ENCODE assay signal across 2 cellular contexts in genomic region chr1:212119397-212119837, GRCh38.
TF ChIP-seq lines count a peak whose summit lies in the region.

No MANE protein-coding gene starts in this region.

TF ChIP-seq in IMR-90, 13 proteins besides CTCF, POLR2A, EP300 and RAD21:
- TF ChIP-seq, protein P1, sequence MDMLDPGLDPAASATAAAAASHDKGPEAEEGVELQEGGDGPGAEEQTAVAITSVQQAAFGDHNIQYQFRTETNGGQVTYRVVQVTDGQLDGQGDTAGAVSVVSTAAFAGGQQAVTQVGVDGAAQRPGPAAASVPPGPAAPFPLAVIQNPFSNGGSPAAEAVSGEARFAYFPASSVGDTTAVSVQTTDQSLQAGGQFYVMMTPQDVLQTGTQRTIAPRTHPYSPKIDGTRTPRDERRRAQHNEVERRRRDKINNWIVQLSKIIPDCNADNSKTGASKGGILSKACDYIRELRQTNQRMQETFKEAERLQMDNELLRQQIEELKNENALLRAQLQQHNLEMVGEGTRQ (IDR thresholded peaks at IDR 0.05; ENCODE audit: low read depth, low read length): no peak
- TF ChIP-seq CEBPB (IDR thresholded peaks at IDR 0.05; ENCODE audit: low read depth, low read length) (no peak), FOS (IDR thresholded peaks at IDR 0.05; ENCODE audit: low read depth, low read length) (no peak), MAFK (IDR thresholded peaks at IDR 0.05; ENCODE audit: low read depth, low read length) (no peak), BHLHE40 (IDR thresholded peaks at IDR 0.05; ENCODE audit: low read depth, low read length) (no peak), SMC3 (IDR thresholded peaks at IDR 0.05; ENCODE audit: low read depth, low read length) (no peak), RFX5 (IDR thresholded peaks at IDR 0.05; ENCODE audit: low read depth, low read length) (no peak), MXI1 (IDR thresholded peaks at IDR 0.05; ENCODE audit: borderline replicate concordance, low read depth, low read length) (no peak), CHD1 (IDR thresholded peaks at IDR 0.05; ENCODE audit: low read depth, low read length) (no peak), NFE2L2 (IDR thresholded peaks at IDR 0.05; ENCODE audit: low read depth, low read length) (no peak), RCOR1 (IDR thresholded peaks at IDR 0.05; ENCODE audit: insufficient replicate concordance, low read length) (no peak), MAZ (IDR thresholded peaks at IDR 0.05; ENCODE audit: borderline replicate concordance, low read depth, low read length) (no peak)
- TF ChIP-seq, protein P2, sequence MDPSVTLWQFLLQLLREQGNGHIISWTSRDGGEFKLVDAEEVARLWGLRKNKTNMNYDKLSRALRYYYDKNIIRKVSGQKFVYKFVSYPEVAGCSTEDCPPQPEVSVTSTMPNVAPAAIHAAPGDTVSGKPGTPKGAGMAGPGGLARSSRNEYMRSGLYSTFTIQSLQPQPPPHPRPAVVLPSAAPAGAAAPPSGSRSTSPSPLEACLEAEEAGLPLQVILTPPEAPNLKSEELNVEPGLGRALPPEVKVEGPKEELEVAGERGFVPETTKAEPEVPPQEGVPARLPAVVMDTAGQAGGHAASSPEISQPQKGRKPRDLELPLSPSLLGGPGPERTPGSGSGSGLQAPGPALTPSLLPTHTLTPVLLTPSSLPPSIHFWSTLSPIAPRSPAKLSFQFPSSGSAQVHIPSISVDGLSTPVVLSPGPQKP (IDR thresholded peaks at IDR 0.05; ENCODE audit: borderline replicate concordance, low read depth, low read length): no peak

TF ChIP-seq in GM12878, 131 proteins besides CTCF, POLR2A, EP300 and RAD21:
- TF ChIP-seq SIN3A (IDR thresholded peaks at IDR 0.05; ENCODE audit: low read depth, low read length) (no peak), RFX5 (IDR thresholded peaks at IDR 0.05; ENCODE audit: low read depth, low read length) (no peak), CEBPB (IDR thresholded peaks at IDR 0.05; ENCODE audit: borderline replicate concordance in 1 of 2, low read depth in 2 of 2, low read length in 2 of 2) (no peak), ZBED1 (IDR thresholded peaks at IDR 0.05; ENCODE audit: borderline replicate concordance) (no peak), SUZ12 (IDR thresholded peaks at IDR 0.05; ENCODE audit: unreplicated experiment) (no peak), HSF1 (IDR thresholded peaks at IDR 0.05; ENCODE audit: low read depth, low read length) (no peak), KLF5 (IDR thresholded peaks at IDR 0.05; ENCODE audit: partially characterized antibody) (no peak), TBL1XR1 (IDR thresholded peaks at IDR 0.05; ENCODE audit: low read depth, low read length) (no peak)
- TF ChIP-seq, protein P3, sequence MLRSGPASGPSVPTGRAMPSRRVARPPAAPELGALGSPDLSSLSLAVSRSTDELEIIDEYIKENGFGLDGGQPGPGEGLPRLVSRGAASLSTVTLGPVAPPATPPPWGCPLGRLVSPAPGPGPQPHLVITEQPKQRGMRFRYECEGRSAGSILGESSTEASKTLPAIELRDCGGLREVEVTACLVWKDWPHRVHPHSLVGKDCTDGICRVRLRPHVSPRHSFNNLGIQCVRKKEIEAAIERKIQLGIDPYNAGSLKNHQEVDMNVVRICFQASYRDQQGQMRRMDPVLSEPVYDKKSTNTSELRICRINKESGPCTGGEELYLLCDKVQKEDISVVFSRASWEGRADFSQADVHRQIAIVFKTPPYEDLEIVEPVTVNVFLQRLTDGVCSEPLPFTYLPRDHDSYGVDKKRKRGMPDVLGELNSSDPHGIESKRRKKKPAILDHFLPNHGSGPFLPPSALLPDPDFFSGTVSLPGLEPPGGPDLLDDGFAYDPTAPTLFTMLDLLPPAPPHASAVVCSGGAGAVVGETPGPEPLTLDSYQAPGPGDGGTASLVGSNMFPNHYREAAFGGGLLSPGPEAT (IDR thresholded peaks at IDR 0.05; ENCODE audit: low read depth): no peak
- TF ChIP-seq, protein P4, sequence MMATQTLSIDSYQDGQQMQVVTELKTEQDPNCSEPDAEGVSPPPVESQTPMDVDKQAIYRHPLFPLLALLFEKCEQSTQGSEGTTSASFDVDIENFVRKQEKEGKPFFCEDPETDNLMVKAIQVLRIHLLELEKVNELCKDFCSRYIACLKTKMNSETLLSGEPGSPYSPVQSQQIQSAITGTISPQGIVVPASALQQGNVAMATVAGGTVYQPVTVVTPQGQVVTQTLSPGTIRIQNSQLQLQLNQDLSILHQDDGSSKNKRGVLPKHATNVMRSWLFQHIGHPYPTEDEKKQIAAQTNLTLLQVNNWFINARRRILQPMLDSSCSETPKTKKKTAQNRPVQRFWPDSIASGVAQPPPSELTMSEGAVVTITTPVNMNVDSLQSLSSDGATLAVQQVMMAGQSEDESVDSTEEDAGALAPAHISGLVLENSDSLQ (IDR thresholded peaks at IDR 0.05): no peak
